Comparison of ENCODE assay signal across 19 cellular contexts in the genomic region with DNA sequence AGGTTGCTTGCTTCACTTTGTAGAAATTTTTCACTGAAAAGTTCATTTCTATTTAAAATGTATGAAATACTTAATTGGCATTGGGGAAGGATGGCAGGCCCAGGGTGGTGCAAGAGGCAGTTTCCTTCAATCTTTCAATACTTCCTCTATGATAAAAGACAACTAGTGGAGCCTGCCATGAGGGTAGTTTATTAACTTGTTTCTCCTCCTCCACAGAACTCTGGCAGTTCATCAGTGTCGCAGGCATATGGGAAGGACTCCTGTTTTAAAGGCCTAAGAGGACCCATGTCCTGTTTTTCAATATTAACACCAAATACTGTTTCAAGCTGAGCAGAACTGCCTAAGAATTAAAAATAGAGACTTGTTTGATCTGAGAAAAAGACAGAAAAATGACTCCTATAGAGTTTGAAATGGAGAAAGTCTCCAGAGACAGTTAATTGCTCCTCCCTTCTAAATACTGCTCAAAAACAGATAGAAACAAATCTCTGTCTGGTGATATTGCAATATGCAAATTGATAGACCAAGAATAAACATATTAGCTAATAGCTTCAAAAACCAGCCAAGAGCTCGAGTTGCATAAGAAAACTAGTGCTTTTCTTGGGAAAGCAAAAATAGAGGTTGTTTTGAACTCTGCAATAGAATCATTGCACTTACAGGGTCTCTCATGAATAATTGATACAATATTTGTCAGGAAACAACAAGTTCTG.
DNase-seq lines count a peak whose midpoint lies in the region; ATAC-seq, FAIRE-seq and TF ChIP-seq lines count a peak whose summit lies in the region.
"Had no signal": no experiment of that assay in that cellular context is flagged by ENCODE, and none has a peak within 500 bp of the region (broad histone marks: within the 10 kb centered on the region; RNA-seq: fewer than 3 reads in every experiment).

No MANE protein-coding gene starts in this region.

- H3K9ac ChIP-seq in liver (ENCODE audit: low read depth in 1 of 2, low read length in 2 of 2) (no peak overlapping the region), HepG2 (ENCODE audit: insufficient read depth, low read depth, low read length) (no peak overlapping the region), adipocyte (ENCODE audit: low read length) (no peak overlapping the region)

- H3K4me1 ChIP-seq in liver (ENCODE audit: control insufficient read depth in 4 of 4, insufficient read depth in 4 of 4, low read length in 3 of 4) (peaks cover 4 to 31% (median 17%) of the 10 kb centered on the region in 4 donors), HepG2 (ENCODE audit: insufficient read depth, low read length) (no peaks in the 10 kb centered on the region), adipocyte (ENCODE audit: control insufficient read depth, insufficient read depth, low read length) (peaks cover 24% of the 10 kb centered on the region), right lobe of liver (peaks cover 0 to 36% (median 5%) of the 10 kb centered on the region in 4 donors)

- H3K4me3 ChIP-seq in liver (ENCODE audit: low read depth in 1 of 3, low read length in 3 of 3) (no peak overlapping the region), HepG2 (replicated peaks in 1 of 3; ENCODE audit: insufficient read depth in 1 of 3, low read depth in 2 of 3, low read length in 3 of 3) (no peak overlapping the region), adipocyte (ENCODE audit: low read length) (no peak overlapping the region), right lobe of liver (no peak overlapping the region)

- H3K9me3 Mint-ChIP-seq in activated naive CD4-positive, alpha-beta T cell treated with anti-CD3 and anti-CD28 coated beads, Interleukin-2, amount 10 ng/mL, durations not matched to agents 7 days and 5 days = peaks cover 9% of the 10 kb centered on the region

- no peaks in the 10 kb centered on the region for H3K27me3 Mint-ChIP-seq in activated naive CD4-positive, alpha-beta T cell treated with anti-CD3 and anti-CD28 coated beads, Interleukin-2, amount 10 ng/mL, durations not matched to agents 7 days and 5 days
- H3K27me3 Mint-ChIP-seq: B cell; CD4-positive, alpha-beta memory T cell had no signal

- CTCF ChIA-PET in HepG2 (lab: Yijun Ruan, JAX; ENCODE audit: low intra/inter-chr PET ratio, low total read pairs) = no interaction called here
- CTCF ChIA-PET in activated naive CD4-positive, alpha-beta T cell treated with anti-CD3 and anti-CD28 coated beads, Interleukin-2, amount 10 ng/mL, durations not matched to agents 7 days and 5 days (lab: Charles Lee) = no interaction called here

- no peak for FAIRE-seq in HepG2 (lab: Jason Lieb, UNC)
- FAIRE-seq: D721Med, G401.6, GM12891 had no signal

- H3K4me3 Mint-ChIP-seq in activated naive CD4-positive, alpha-beta T cell treated with anti-CD3 and anti-CD28 coated beads, Interleukin-2, amount 10 ng/mL, durations not matched to agents 7 days and 5 days = no peak overlapping the region
- H3K4me3 Mint-ChIP-seq: B cell; CD4-positive, alpha-beta memory T cell had no signal

- no peak for TF ChIP-seq EP300 in HepG2 (IDR thresholded peaks at IDR 0.05; ENCODE audit: low read depth in 2 of 2, low read length in 2 of 2)
- TF ChIP-seq EP300 in HepG2 (CRISPR knock-in tag; IDR thresholded peaks at IDR 0.05; ENCODE audit: borderline replicate concordance) = no peak

- intact Hi-C loops in HepG2 (cut with micrococcal nuclease; ENCODE audit: unreplicated experiment) (no loop called here), right lobe of liver (cut with DNase I) (no loop called here)

- H4K20me1 ChIP-seq in HepG2 (ENCODE audit: insufficient read depth, low read length) = no peaks in the 10 kb centered on the region

- 14% methylated on average over 2 of the region's 2 CpGs for WGBS in liver
- 2% methylated on average over 2 of the region's 2 CpGs for WGBS in HepG2 (ENCODE audit: low lambda C conversion rate)
- 6% methylated on average over 2 of the region's 2 CpGs for WGBS in right lobe of liver (ENCODE audit: insufficient coverage, low coverage, low lambda C conversion rate, missing lambda C conversion rate)

- no peak overlapping the region for H3K4me2 ChIP-seq in HepG2 (ENCODE audit: low read depth, low read length)

- no peak overlapping the region for H3K27ac Mint-ChIP-seq in activated naive CD4-positive, alpha-beta T cell treated with anti-CD3 and anti-CD28 coated beads, Interleukin-2, amount 10 ng/mL, durations not matched to agents 7 days and 5 days
- H3K27ac Mint-ChIP-seq: B cell; CD4-positive, alpha-beta memory T cell had no signal

- no peak for ATAC-seq in HepG2
- peak; percentile 81 to 87 (median 86) for ATAC-seq in right lobe of liver
- ATAC-seq in GM21528 (IDR thresholded peaks at IDR 0.05; ENCODE audit: low FRiP score, unreplicated experiment) = no peak
- ATAC-seq in HG02678 (IDR thresholded peaks at IDR 0.05; ENCODE audit: unreplicated experiment) = no peak

- H3K27me3 ChIP-seq in liver (ENCODE audit: control insufficient read depth in 4 of 4, insufficient read depth in 4 of 4, low read length in 3 of 4) = no peaks in the 10 kb centered on the region
- no peaks in the 10 kb centered on the region for H3K27me3 ChIP-seq in HepG2 (ENCODE audit: control insufficient read depth in 1 of 2, insufficient read depth in 2 of 2, low read length in 2 of 2)
- H3K27me3 ChIP-seq in adipocyte (replicated peaks; ENCODE audit: control insufficient read depth, insufficient read depth, low read length) = no peaks in the 10 kb centered on the region
- no peaks in the 10 kb centered on the region for H3K27me3 ChIP-seq in right lobe of liver

- H3K4me1 Mint-ChIP-seq in activated naive CD4-positive, alpha-beta T cell treated with anti-CD3 and anti-CD28 coated beads, Interleukin-2, amount 10 ng/mL, durations not matched to agents 7 days and 5 days = no peaks in the 10 kb centered on the region
- H3K4me1 Mint-ChIP-seq: B cell; CD4-positive, alpha-beta memory T cell had no signal

- H3K79me2 ChIP-seq in HepG2 (ENCODE audit: insufficient read depth, low read length) = no peaks in the 10 kb centered on the region

- no peaks in the 10 kb centered on the region for H3K36me3 Mint-ChIP-seq in activated naive CD4-positive, alpha-beta T cell treated with anti-CD3 and anti-CD28 coated beads, Interleukin-2, amount 10 ng/mL, durations not matched to agents 7 days and 5 days
- H3K36me3 Mint-ChIP-seq: CD4-positive, alpha-beta memory T cell had no signal

- H3K9me3 ChIP-seq in liver (ENCODE audit: control insufficient read depth in 4 of 4, low read length in 3 of 4) = no peaks in the 10 kb centered on the region
- H3K9me3 ChIP-seq in HepG2 (ENCODE audit: low read length) = peaks cover 4% of the 10 kb centered on the region; the same call in 1 of the 2 replicates
- H3K9me3 ChIP-seq in adipocyte (ENCODE audit: control insufficient read depth, low read length) = no peaks in the 10 kb centered on the region
- no peaks in the 10 kb centered on the region for H3K9me3 ChIP-seq in right lobe of liver

- no peak overlapping the region for H2AFZ ChIP-seq in HepG2 (ENCODE audit: low read length)

- DNase-seq in HepG2 (ENCODE audit: low spot score) (no peak), adipocyte (ENCODE audit: low read depth) (peak; percentile 39), right lobe of liver (no peak)
- no peak for DNase-seq in activated naive CD4-positive, alpha-beta T cell treated with anti-CD3 and anti-CD28 coated beads, Interleukin-2, amount 10 ng/mL, durations not matched to agents 7 days and 5 days
- DNase-seq: C1 segment of cervical spinal cord; CD4-positive, alpha-beta memory T cell; DMS153; DMS79 treated with DMSO at 0.1 percent for 48 hours; EL; HCEC 1CT; IMR-90; KBM-7 had no signal

- BruUV-seq in HepG2 (replicated peaks; lab: Mats Ljungman, UMichigan) = no TSS peak

- in situ Hi-C loops in HepG2 (cut with HindIII; ENCODE audit: extremely low pct_ligation_motif_present, low pct_unique_long_range_greater_than_20kb) = no loop called here

- TF ChIP-seq POLR2A in HepG2 (IDR thresholded peaks at IDR 0.05; ENCODE audit: insufficient read depth in 1 of 2, low read depth in 2 of 2, low read length in 2 of 2) = no peak
- no peak for TF ChIP-seq POLR2A in right lobe of liver (IDR thresholded peaks at IDR 0.05)

- POLR2A ChIA-PET in HepG2 (lab: Yijun Ruan, JAX) = no interaction called here

- peak; percentile 7 to 16 for TF ChIP-seq RAD21 in liver (IDR thresholded peaks at IDR 0.05)
- no peak for TF ChIP-seq RAD21 in HepG2 (CRISPR knock-in tag; IDR thresholded peaks at IDR 0.05)

- no peaks in the 10 kb centered on the region for H3K36me3 ChIP-seq in liver (ENCODE audit: control insufficient read depth in 4 of 4, insufficient read depth in 3 of 4, low read depth in 1 of 4, low read length in 3 of 4)
- H3K36me3 ChIP-seq in HepG2 (replicated peaks in 1 of 2; ENCODE audit: control insufficient read depth in 1 of 2, insufficient read depth in 2 of 2, low read length in 2 of 2) = no peaks in the 10 kb centered on the region
- H3K36me3 ChIP-seq in adipocyte (ENCODE audit: control insufficient read depth, insufficient read depth, low read length, severe bottlenecking) = no peaks in the 10 kb centered on the region
- H3K36me3 ChIP-seq in right lobe of liver = no peaks in the 10 kb centered on the region

- TF ChIP-seq CTCF in liver (IDR thresholded peaks at IDR 0.05; ENCODE audit: low read depth, low read length, missing input control) = no peak
- no peak for TF ChIP-seq CTCF in HepG2 (CRISPR knock-in tag; IDR thresholded peaks at IDR 0.05)
- no peak for TF ChIP-seq CTCF in right lobe of liver (IDR thresholded peaks at IDR 0.05)

- H3K27ac ChIP-seq in liver (ENCODE audit: low read depth in 1 of 2, low read length in 2 of 2) (peak overlapping the region; percentile 73 to 81), HepG2 (ENCODE audit: extremely low read length, insufficient read depth, low read length) (no peak overlapping the region), right lobe of liver (peak overlapping the region in 2 of 3 donors; percentile 76 to 86)

TF ChIP-seq in liver, 16 proteins besides CTCF, POLR2A, EP300 and RAD21 (continues in another document):
- TF ChIP-seq SP1 (IDR thresholded peaks at IDR 0.05) (peak; percentile 62), HNF4G (IDR thresholded peaks at IDR 0.05) (no peak)

TF ChIP-seq in HepG2, 621 proteins besides CTCF, POLR2A, EP300 and RAD21:
- TF ChIP-seq NKX3-1 (CRISPR knock-in tag; IDR thresholded peaks at IDR 0.05) = no peak
- TF ChIP-seq HOXA3 (CRISPR knock-in tag; IDR thresholded peaks at IDR 0.05) = no peak

Comparison
In these comparisons a context has a peak if more than half of its experiments do, and no peak if none do; other contexts are left out.
1. ATAC-seq: peak in right lobe of liver (4 of 4); none in HepG2 (single experiment), GM21528 (single experiment) and HG02678 (single experiment).